ENCODE assay signal across 9 cellular contexts in genomic region chr6:2938632-2939083, GRCh38. TPM values are rescaled to one million over a fixed set of nuclear protein-coding genes. Genes with fewer than 3 reads are reported as not detected.
DNase-seq lines count a peak whose midpoint lies in the region; ATAC-seq and TF ChIP-seq lines count a peak whose summit lies in the region.
"Had no signal": no experiment of that assay in that cellular context is flagged by ENCODE, and none has a peak within 500 bp of the region (broad histone marks: within the 10 kb centered on the region; RNA-seq: fewer than 3 reads in every experiment).

No MANE protein-coding gene starts in this region.

- H3K4me1 Mint-ChIP-seq in IgD-negative memory B cell (peaks cover 38 to 46% (median 39%) of the 10 kb centered on the region in 3 donors), CD14-positive monocyte (peaks cover 35% of the 10 kb centered on the region)

- intact Hi-C loops in CD14-positive monocyte (cut with micrococcal nuclease), result loop anchor here in 1 of 2 donors (10.0 kb wide), 1 partner anchor 46 kb away; no protein-coding TSS in a partner anchor

- TF ChIP-seq CTCF in CD14-positive monocyte (IDR thresholded peaks at IDR 0.05), result no peak

- peaks cover 1 to 4% (median 4%) of the 10 kb centered on the region in 3 donors for H3K9me3 Mint-ChIP-seq in IgD-negative memory B cell
- peaks cover 2 to 9% (median 4%) of the 10 kb centered on the region in 7 donors for H3K9me3 Mint-ChIP-seq in CD14-positive monocyte

- DNase-seq in Caki2 (ENCODE audit: low read depth) (peak; percentile 33), kidney tubule cell (ENCODE audit: low spot score) (peak; percentile 14), CD14-positive monocyte (ENCODE audit: low spot score) (no peak)
- peak; percentile 51 for DNase-seq in activated CD8-positive, alpha-beta memory T cell treated with anti-CD3 and anti-CD28 coated beads, Interleukin-2, amount 50 U/mL, for 48 hours
- DNase-seq: effector CD4-positive, alpha-beta T cell had no signal

- peak overlapping the region in 2 of 3 donors; percentile 39 to 74 for H3K27ac Mint-ChIP-seq in IgD-negative memory B cell
- peak overlapping the region in 1 of 7 donors; percentile 42 for H3K27ac Mint-ChIP-seq in CD14-positive monocyte

- H3K27me3 Mint-ChIP-seq in IgD-negative memory B cell, result no peaks in the 10 kb centered on the region
- H3K27me3 Mint-ChIP-seq in CD14-positive monocyte (ENCODE audit: low read depth in 3 of 3), result no peaks in the 10 kb centered on the region

- in situ Hi-C loops in Caki2 (cut with HindIII; ENCODE audit: low pct_unique_long_range_greater_than_20kb, low sequenced_read_pairs), result no loop called here

- no peak for ATAC-seq in GM19351 (IDR thresholded peaks at IDR 0.05; ENCODE audit: unreplicated experiment)
- ATAC-seq in GM21737 (IDR thresholded peaks at IDR 0.05; ENCODE audit: unreplicated experiment), result no peak
- no peak for ATAC-seq in GM18861 (IDR thresholded peaks at IDR 0.05; ENCODE audit: unreplicated experiment)

- H3K4me3 Mint-ChIP-seq in IgD-negative memory B cell, result peak overlapping the region in 3 of 4 donors; percentile 60 to 77 (median 60)
- H3K4me3 Mint-ChIP-seq in CD14-positive monocyte, result no peak overlapping the region

- H3K36me3 Mint-ChIP-seq in IgD-negative memory B cell (no peaks in the 10 kb centered on the region), CD14-positive monocyte (no peaks in the 10 kb centered on the region)

RNA-seq across cellular contexts. Expression of gene SERPINB6, which starts 32.7 kb away (rescaled TPM):
- 149 and 154 TPM in 2 replicates for total RNA-seq in Caki2 (2014; rRNA removed; shearing (Covaris generic); ENCODE audit: low replicate concordance)
- polyA plus RNA-seq in IgD-negative memory B cell, result 77.8 TPM
- 100 to 1,000 TPM; 200 to 208 TPM for polyA plus RNA-seq in CD14-positive monocyte

RNA-seq across cellular contexts. Expression of gene SERPINB9, which starts 35.5 kb away (rescaled TPM):
- total RNA-seq in Caki2 (2014; rRNA removed; shearing (Covaris generic); ENCODE audit: low replicate concordance), result 0.75 and 2.6 TPM in 2 replicates
- polyA plus RNA-seq in IgD-negative memory B cell, result 20.1 TPM
- polyA plus RNA-seq in CD14-positive monocyte, result 10 to 100 TPM; 34.3 to 77.7 TPM

Comparison
In these comparisons a context has a peak if more than half of its experiments do, and no peak if none do; other contexts are left out.
1. H3K4me3 Mint-ChIP-seq: peak in IgD-negative memory B cell (3 of 4); none in CD14-positive monocyte (0 of 2).